In the genomic region with DNA sequence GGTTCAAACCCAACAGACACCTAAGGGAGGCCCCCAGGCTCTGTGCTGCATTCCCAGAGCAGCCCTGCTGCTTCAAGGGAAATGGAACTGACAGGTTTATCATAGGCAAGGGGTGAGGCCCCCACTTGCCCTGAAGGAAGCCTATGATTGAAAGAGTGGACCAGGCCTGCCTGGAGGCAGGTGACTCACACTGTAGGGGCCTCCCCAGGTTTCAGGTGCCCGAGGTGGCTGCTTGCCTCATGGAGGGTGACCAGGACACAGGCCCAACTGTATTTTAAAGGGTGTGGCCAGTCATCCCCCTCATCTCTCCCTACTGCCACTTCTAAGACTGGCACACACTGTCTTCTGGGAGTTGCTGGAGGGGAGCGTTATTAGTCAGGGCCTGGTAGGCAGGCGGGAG, we compare ENCODE assay signal across 14 cellular contexts.
"Had no signal": no experiment of that assay in that cellular context is flagged by ENCODE, and none has a peak within 500 bp of the region (broad histone marks: within the 10 kb centered on the region; RNA-seq: fewer than 3 reads in every experiment).

No MANE protein-coding gene starts in this region.

- H3K4me3 ChIP-seq: adrenal gland, esophagus squamous epithelium, tibial nerve had no signal

- DNase-seq: activated CD4-positive, alpha-beta T cell treated with anti-CD3 and anti-CD28 coated beads, Interleukin-2, amount 10 ng/mL, durations not matched to agents 7 days and 5 days; activated CD4-positive, CD25-positive, alpha-beta regulatory T cell; activated naive CD4-positive, alpha-beta T cell treated with anti-CD3 and anti-CD28 coated beads, Interleukin-2, amount 50 U/mL, for 16 hours; activated T-cell treated with anti-CD3 and anti-CD28 coated beads for 4 hours; central memory CD4-positive, alpha-beta T cell; esophagus squamous epithelium; foreskin fibroblast; stimulated activated CD4-positive, alpha-beta T cell treated with anti-CD3 and anti-CD28 coated beads, Interleukin-15, amount 100 ng/mL, for 24 hours; stimulated activated CD4-positive, alpha-beta T cell treated with anti-CD3 and anti-CD28 coated beads, Interleukin-4, amount 100 ng/mL, for 24 hours had no signal

- ATAC-seq: left lobe of liver had no signal

- H3K4me1 Mint-ChIP-seq: activated CD4-positive, alpha-beta T cell treated with anti-CD3 and anti-CD28 coated beads, Interleukin-2, amount 10 ng/mL, durations not matched to agents 7 days and 5 days had no signal

- H3K27me3 ChIP-seq: adrenal gland, esophagus squamous epithelium, tibial nerve had no signal

- H3K36me3 ChIP-seq: adrenal gland had no signal

- H3K27ac ChIP-seq: adrenal gland, esophagus squamous epithelium, tibial nerve had no signal

- H3K36me3 Mint-ChIP-seq: memory B cell had no signal

- H3K27me3 Mint-ChIP-seq: activated CD4-positive, alpha-beta T cell treated with anti-CD3 and anti-CD28 coated beads, Interleukin-2, amount 10 ng/mL, durations not matched to agents 7 days and 5 days had no signal

- H3K4me3 Mint-ChIP-seq: activated CD4-positive, alpha-beta T cell treated with anti-CD3 and anti-CD28 coated beads, Interleukin-2, amount 10 ng/mL, durations not matched to agents 7 days and 5 days; memory B cell; nephron had no signal

- H3K27ac Mint-ChIP-seq: activated CD4-positive, alpha-beta T cell treated with anti-CD3 and anti-CD28 coated beads, Interleukin-2, amount 10 ng/mL, durations not matched to agents 7 days and 5 days; memory B cell; nephron had no signal

- H3K9me3 ChIP-seq: adrenal gland, esophagus squamous epithelium, tibial nerve had no signal

- H3K9me3 Mint-ChIP-seq: activated CD4-positive, alpha-beta T cell treated with anti-CD3 and anti-CD28 coated beads, Interleukin-2, amount 10 ng/mL, durations not matched to agents 7 days and 5 days; memory B cell; nephron had no signal
